19 cellular contexts compared by ENCODE assay signal in genomic region chr3:63442918-63443317, GRCh38.
"Had no signal": no experiment of that assay in that cellular context is flagged by ENCODE, and none has a peak within 500 bp of the region (broad histone marks: within the 10 kb centered on the region; RNA-seq: fewer than 3 reads in every experiment).

No MANE protein-coding gene starts in this region.

- H3K27me3 Mint-ChIP-seq: activated naive CD8-positive, alpha-beta T cell treated with anti-CD3 and anti-CD28 coated beads, Interleukin-2, amount 10 ng/mL, durations not matched to agents 7 days and 5 days; activated T-cell treated with anti-CD3 and anti-CD28 coated beads, Interleukin-2, amount 50 U/mL, for 24 hours had no signal

- DNase-seq: activated CD4-positive, alpha-beta T cell treated with anti-CD3 and anti-CD28 coated beads for 48 hours; activated CD4-positive, CD25-positive, alpha-beta regulatory T cell; activated CD8-positive, alpha-beta T cell treated with anti-CD3 and anti-CD28 coated beads, Interleukin-2, amount 10 ng/mL, durations not matched to agents 7 days and 5 days; activated naive CD4-positive, alpha-beta T cell treated with Interleukin-2 at 50 U/mL for 16 hours; activated naive CD8-positive, alpha-beta T cell treated with anti-CD3 and anti-CD28 coated beads, Interleukin-2, amount 10 ng/mL, durations not matched to agents 7 days and 5 days; activated T-cell treated with anti-CD3 and anti-CD28 coated beads, Interleukin-2, amount 50 U/mL, for 24 hours; amygdala; foreskin fibroblast; kidney; left lung; mammary epithelial cell; midbrain; right cardiac atrium; stimulated activated naive CD8-positive, alpha-beta T cell treated with anti-CD3 and anti-CD28 coated beads, Interleukin-15, Interleukin-2, amounts not matched to agents 100 U/mL and 50 U/mL, for 24 hours; substantia nigra; tibial artery had no signal

- H3K4me3 Mint-ChIP-seq: activated CD8-positive, alpha-beta T cell treated with anti-CD3 and anti-CD28 coated beads, Interleukin-2, amount 10 ng/mL, durations not matched to agents 7 days and 5 days; activated naive CD8-positive, alpha-beta T cell treated with anti-CD3 and anti-CD28 coated beads, Interleukin-2, amount 10 ng/mL, durations not matched to agents 7 days and 5 days; activated T-cell treated with anti-CD3 and anti-CD28 coated beads, Interleukin-2, amount 50 U/mL, for 24 hours had no signal

- H3K36me3 ChIP-seq: left lung, prostate gland, tibial artery had no signal

- H3K4me3 ChIP-seq: left lung, prostate gland, skin epidermis, tibial artery had no signal

- H3K4me1 Mint-ChIP-seq: activated naive CD8-positive, alpha-beta T cell treated with anti-CD3 and anti-CD28 coated beads, Interleukin-2, amount 10 ng/mL, durations not matched to agents 7 days and 5 days had no signal

- H3K4me1 ChIP-seq: left lung, prostate gland, tibial artery had no signal

- H3K9me3 Mint-ChIP-seq: activated naive CD8-positive, alpha-beta T cell treated with anti-CD3 and anti-CD28 coated beads, Interleukin-2, amount 10 ng/mL, durations not matched to agents 7 days and 5 days; activated T-cell treated with anti-CD3 and anti-CD28 coated beads, Interleukin-2, amount 50 U/mL, for 24 hours; activated T-helper 2 cell treated with anti-CD3 and anti-CD28 coated beads, Interferon-gamma antibody, Interleukin-2, Interleukin-4, amounts not matched to agents 10 μg/mL and 5 μg/mL and 100 μg/mL, durations not matched to agents 14 hours and 24 hours and 36 hours had no signal

- H3K27ac ChIP-seq: left lung, prostate gland, skin epidermis, tibial artery had no signal

- H3K27ac Mint-ChIP-seq: activated CD8-positive, alpha-beta T cell treated with anti-CD3 and anti-CD28 coated beads, Interleukin-2, amount 10 ng/mL, durations not matched to agents 7 days and 5 days; activated naive CD8-positive, alpha-beta T cell treated with anti-CD3 and anti-CD28 coated beads, Interleukin-2, amount 10 ng/mL, durations not matched to agents 7 days and 5 days; activated T-cell treated with anti-CD3 and anti-CD28 coated beads, Interleukin-2, amount 50 U/mL, for 24 hours; activated T-helper 2 cell treated with anti-CD3 and anti-CD28 coated beads, Interferon-gamma antibody, Interleukin-2, Interleukin-4, amounts not matched to agents 10 μg/mL and 5 μg/mL and 100 μg/mL, durations not matched to agents 14 hours and 24 hours and 36 hours had no signal

- H3K9me3 ChIP-seq: left lung, prostate gland, tibial artery had no signal

- H3K36me3 Mint-ChIP-seq: activated naive CD8-positive, alpha-beta T cell treated with anti-CD3 and anti-CD28 coated beads, Interleukin-2, amount 10 ng/mL, durations not matched to agents 7 days and 5 days had no signal

- H3K27me3 ChIP-seq: tibial artery had no signal

- ATAC-seq: activated CD8-positive, alpha-beta T cell treated with anti-CD3 and anti-CD28 coated beads, Interleukin-2, amount 10 ng/mL, durations not matched to agents 7 days and 5 days; left lung; right cardiac atrium; stimulated activated naive CD8-positive, alpha-beta T cell treated with anti-CD3 and anti-CD28 coated beads, Interleukin-15, Interleukin-2, amounts not matched to agents 100 U/mL and 50 U/mL, for 24 hours had no signal
